In the genomic region with DNA sequence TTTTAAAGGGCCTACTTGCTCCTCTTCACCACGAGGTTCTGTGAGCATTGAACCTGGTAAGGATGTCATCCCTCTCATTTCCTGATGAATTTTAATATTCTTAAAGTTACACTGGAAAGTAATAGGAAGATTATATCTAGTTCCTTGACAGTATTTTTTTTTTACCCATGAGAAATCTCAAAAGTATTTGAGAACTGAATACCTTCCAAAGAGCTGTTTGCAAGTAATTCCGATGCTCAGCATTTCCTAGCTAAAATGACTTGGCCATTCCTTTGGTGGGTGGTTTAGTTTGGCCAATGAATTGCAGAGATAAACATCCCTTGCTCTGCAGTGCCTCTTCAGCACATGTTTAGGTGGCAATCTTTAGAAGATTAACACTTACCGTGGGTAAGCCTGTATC, we compare ENCODE assay signal across 22 cellular contexts.
DNase-seq lines count a peak whose midpoint lies in the region; ATAC-seq, FAIRE-seq and TF ChIP-seq lines count a peak whose summit lies in the region.
"Had no signal": no experiment of that assay in that cellular context is flagged by ENCODE, and none has a peak within 500 bp of the region (broad histone marks: within the 10 kb centered on the region; RNA-seq: fewer than 3 reads in every experiment).

No MANE protein-coding gene starts in this region.

- TF ChIP-seq EP300 in K562 (IDR thresholded peaks at IDR 0.05; ENCODE audit: low read length) (no peak), tibial nerve (IDR thresholded peaks at IDR 0.05) (no peak)

- H2AFZ ChIP-seq in K562 (ENCODE audit: low read depth, low read length) = peak overlapping the region; percentile 41; the same call in 1 of the 2 replicates

- H4K20me1 ChIP-seq in K562 (replicated peaks; ENCODE audit: control insufficient read depth, insufficient read depth, low read length) = no peaks in the 10 kb centered on the region

- H3K27me3 ChIP-seq in K562 (ENCODE audit: control insufficient read depth in 2 of 2, insufficient read depth in 2 of 2, low read length in 2 of 2) = no peaks in the 10 kb centered on the region
- no peaks in the 10 kb centered on the region for H3K27me3 ChIP-seq in tibial nerve
- H3K27me3 ChIP-seq in A673 (replicated peaks; ENCODE audit: insufficient read depth, low read depth, low read length, poor library complexity) = no peaks in the 10 kb centered on the region
- H3K27me3 ChIP-seq: Peyer's patch had no signal

- in situ Hi-C loops in K562 (cut with MboI) = no loop called here

- no peak for TF ChIP-seq RAD21 in K562 (CRISPR knock-in tag; conservative IDR thresholded peaks at IDR 0.05 in 1 of 2, IDR thresholded peaks at IDR 0.05 in 1 of 2)

- H3K9me3 ChIP-seq in K562 (replicated peaks; ENCODE audit: control insufficient read depth, insufficient read depth, low read depth, low read length) (no peaks in the 10 kb centered on the region), tibial nerve (no peaks in the 10 kb centered on the region), A673 (ENCODE audit: low read depth, low read length, poor library complexity, severe bottlenecking) (no peaks in the 10 kb centered on the region)
- H3K9me3 ChIP-seq: Peyer's patch had no signal

- no peak for FAIRE-seq in K562 (lab: Jason Lieb, UNC)

- TF ChIP-seq CTCF in K562 (IDR thresholded peaks at IDR 0.05 in 2 of 3, conservative IDR thresholded peaks at IDR 0.05 in 1 of 3; ENCODE audit: insufficient read depth in 2 of 3, low read depth in 1 of 3, low read length in 3 of 3) (no peak), fibroblast of pulmonary artery (IDR thresholded peaks at IDR 0.05; ENCODE audit: low read length, missing control alignments) (no peak), tibial nerve (IDR thresholded peaks at IDR 0.05) (no peak), A673 (conservative IDR thresholded peaks at IDR 0.05; ENCODE audit: low read depth, low read length) (no peak), GM10266 (IDR thresholded peaks at IDR 0.05; ENCODE audit: control insufficient read depth, insufficient read depth, low read depth, missing control alignments) (no peak)

- no peak overlapping the region for H3K4me3 ChIP-seq in K562
- H3K4me3 ChIP-seq in fibroblast of pulmonary artery (replicated peaks; ENCODE audit: low read depth, low read length) = no peak overlapping the region
- no peak overlapping the region for H3K4me3 ChIP-seq in tibial nerve
- no peak overlapping the region for H3K4me3 ChIP-seq in A673 (ENCODE audit: low read depth, low read length, poor library complexity, severe bottlenecking)
- H3K4me3 ChIP-seq: Peyer's patch had no signal

- H3K27ac ChIP-seq in K562 (ENCODE audit: extremely low read depth, low read depth, low read length) = no peak overlapping the region
- H3K27ac ChIP-seq in tibial nerve = no peak overlapping the region
- no peak overlapping the region for H3K27ac ChIP-seq in A673 (ENCODE audit: low read depth, low read length, poor library complexity, severe bottlenecking)
- H3K27ac ChIP-seq: KMS-11, Peyer's patch had no signal

- ATAC-seq in K562 = no peak
- ATAC-seq: SK-N-SH treated with all-trans-retinoic acid at 6 μM for 48 hours had no signal

- DNase-seq in EL = peak; percentile 50
- DNase-seq in K562 (ENCODE audit: extremely low read depth in 1 of 4, low spot score in 3 of 4) = no peak
- DNase-seq in fibroblast of pulmonary artery (ENCODE audit: low read depth) = peak; percentile 52
- peak; percentile 36 for DNase-seq in stromal cell of bone marrow (ENCODE audit: low read depth)
- DNase-seq in tibial nerve (ENCODE audit: low spot score in 2 of 2) = no peak
- no peak for DNase-seq in A673 (ENCODE audit: low spot score)
- DNase-seq in GM10266 (ENCODE audit: extremely low spot score) = no peak
- no peak for DNase-seq in COLO668 (lab: John Stamatoyannopoulos, UW; ENCODE audit: unreplicated experiment)
- DNase-seq: ACHN, COR-L47, DMS79, H9, NCI-H1105, NCI-H146, NCI-H2029 treated with DMSO at 0.1 percent for 48 hours, NCI-H2171, NCI-H345, NCI-H524, NCI-H82, Peyer's patch had no signal

- CTCF ChIA-PET in K562 (lab: Yijun Ruan, JAX; ENCODE audit: low intra/inter-chr PET ratio) (no interaction called here), A673 (lab: Charles Lee) (no interaction called here)

- no peaks in the 10 kb centered on the region for H3K9me1 ChIP-seq in K562 (ENCODE audit: control insufficient read depth, insufficient read depth, low read length)

- peaks cover under 1 to 3% of the 10 kb centered on the region in 2 experiments; a peak in 3 of 5 replicates for H3K4me1 ChIP-seq in K562 (replicated peaks in 1 of 2; ENCODE audit: control insufficient read depth in 2 of 2, insufficient read depth in 2 of 2, low read length in 2 of 2)
- H3K4me1 ChIP-seq in tibial nerve = no peaks in the 10 kb centered on the region
- no peaks in the 10 kb centered on the region for H3K4me1 ChIP-seq in A673 (ENCODE audit: insufficient read depth, low read length, poor library complexity, severe bottlenecking)
- H3K4me1 ChIP-seq: Peyer's patch had no signal

- no peak overlapping the region for H3K4me2 ChIP-seq in K562 (ENCODE audit: insufficient read depth, low read length)
- H3K4me2 ChIP-seq: KMS-11 had no signal

- WGBS in K562 (ENCODE audit: insufficient coverage, low coverage, missing lambda C conversion rate) = 41% methylated on average over 3 of the region's 3 CpGs
- 63 to 76% methylated on average over 3 of the region's 3 CpGs for WGBS in tibial nerve, 2 donors

- intact Hi-C loops in K562 (cut with micrococcal nuclease) = no loop called here
- intact Hi-C loops in A673 (cut with micrococcal nuclease; ENCODE audit: unreplicated experiment) = no loop called here

- no peak for TF ChIP-seq POLR2A in K562 (conservative IDR thresholded peaks at IDR 0.05)
- no peak for TF ChIP-seq POLR2A in tibial nerve (IDR thresholded peaks at IDR 0.05)

- H3K9ac ChIP-seq in K562 (ENCODE audit: insufficient read depth in 1 of 2, low read depth in 2 of 2, low read length in 2 of 2) = no peak overlapping the region
- H3K9ac ChIP-seq: KMS-11 had no signal

- H3K36me3 ChIP-seq in K562 (ENCODE audit: control insufficient read depth, insufficient read depth, low read length) = no peaks in the 10 kb centered on the region; the same call in 2 of the 3 replicates
- H3K36me3 ChIP-seq in tibial nerve = no peaks in the 10 kb centered on the region
- H3K36me3 ChIP-seq in A673 (ENCODE audit: insufficient read depth, low read length, poor library complexity, severe bottlenecking) = no peaks in the 10 kb centered on the region
- H3K36me3 ChIP-seq: Peyer's patch had no signal

- no TSS peak for BruUV-seq in K562 (replicated peaks; lab: Mats Ljungman, UMichigan)
- BruUV-seq in A673 (replicated peaks; lab: Mats Ljungman, UMichigan) = no TSS peak

- POLR2A ChIA-PET in K562 (lab: Yijun Ruan, JAX) (no interaction called here), A673 (lab: Charles Lee; ENCODE audit: low non-redundant PET) (no interaction called here)

- no peaks in the 10 kb centered on the region for H3K79me2 ChIP-seq in K562 (ENCODE audit: control insufficient read depth, insufficient read depth, low read length)

TF ChIP-seq in K562, 482 proteins besides CTCF, POLR2A, EP300 and RAD21:
- TF ChIP-seq TEAD1 (CRISPR knock-in tag; IDR thresholded peaks at IDR 0.05) = 0 out of 4 replicates have a peak, but pooled peaks of 1 of the 2 experiments have one; percentile 12
- no peak for TF ChIP-seq ZBTB8A (IDR thresholded peaks at IDR 0.05; ENCODE audit: partially characterized antibody)

Comparison
In these comparisons a context has a peak if more than half of its experiments do, and no peak if none do; other contexts are left out.
1. DNase-seq: peak in EL (single experiment), fibroblast of pulmonary artery (single experiment) and stromal cell of bone marrow (single experiment); none in K562 (0 of 4), tibial nerve (0 of 2), A673 (single experiment), GM10266 (single experiment) and COLO668 (single experiment).